Comparison of ENCODE assay signal across 8 cellular contexts in genomic region chr16:15435216-15435864, GRCh38. TPM values are rescaled to one million over a fixed set of nuclear protein-coding genes. Genes with fewer than 3 reads are reported as not detected.
A peak's percentile ranks its signal among the peaks of the same experiment; 100 is the strongest.
DNase-seq lines count a peak whose midpoint lies in the region; ATAC-seq, FAIRE-seq and TF ChIP-seq lines count a peak whose summit lies in the region.

No MANE protein-coding gene starts in this region.

- H3K27me3 ChIP-seq in heart left ventricle: peaks cover 0 to 29% (median 0%) of the 10 kb centered on the region in 9 donors
- H3K27me3 ChIP-seq in brain microvascular endothelial cell (replicated peaks): no peaks in the 10 kb centered on the region
- peaks cover 11% of the 10 kb centered on the region for H3K27me3 ChIP-seq in upper lobe of right lung

- H3K4me3 ChIP-seq in heart left ventricle: peak overlapping the region; percentile 58 to 92 (median 78)
- H3K4me3 ChIP-seq in brain microvascular endothelial cell (ENCODE audit: low read depth, low read length): peak overlapping the region; percentile 88
- H3K4me3 ChIP-seq in upper lobe of right lung: peak overlapping the region; percentile 72

- peak overlapping the region; percentile 87 for H3K4me3 Mint-ChIP-seq in memory B cell

- TF ChIP-seq CTCF in heart left ventricle (IDR thresholded peaks at IDR 0.05) (no peak), brain microvascular endothelial cell (IDR thresholded peaks at IDR 0.05; ENCODE audit: low read depth, low read length, missing control alignments) (no peak), upper lobe of right lung (IDR thresholded peaks at IDR 0.05) (no peak)

- H3K27ac ChIP-seq in heart left ventricle (peak overlapping the region in 8 of 12 donors; percentile 66 to 86 (median 72)), brain microvascular endothelial cell (peak overlapping the region; percentile 53), upper lobe of right lung (peak overlapping the region; percentile 58)

- no peaks in the 10 kb centered on the region for H3K36me3 ChIP-seq in heart left ventricle
- H3K36me3 ChIP-seq in brain microvascular endothelial cell (replicated peaks): no peaks in the 10 kb centered on the region
- H3K36me3 ChIP-seq in upper lobe of right lung: no peaks in the 10 kb centered on the region

- peaks cover 0 to 29% (median 5%) of the 10 kb centered on the region in 12 donors for H3K4me1 ChIP-seq in heart left ventricle
- H3K4me1 ChIP-seq in upper lobe of right lung: peaks cover 10% of the 10 kb centered on the region

- no peak for DNase-seq in heart left ventricle
- no peak for DNase-seq in left ventricle myocardium superior
- DNase-seq in brain microvascular endothelial cell: no peak
- DNase-seq in memory B cell (ENCODE audit: low spot score in 2 of 2): no peak
- DNase-seq in upper lobe of right lung: no peak
- no peak for DNase-seq in NCI-H226
- no peak for DNase-seq in GM12892 (ENCODE audit: insufficient read length)

- 10 to 12% (median 11%) methylated on average over 21 to 22 of the region's 22 CpGs for WGBS in heart left ventricle, 4 donors

- in situ Hi-C loops in brain microvascular endothelial cell (cut with HindIII; ENCODE audit: low pct_ligation_motif_present, low sequenced_read_pairs): no loop called here

- H3K9me3 ChIP-seq in heart left ventricle: no peaks in the 10 kb centered on the region
- H3K9me3 ChIP-seq in upper lobe of right lung: no peaks in the 10 kb centered on the region

- no peak overlapping the region for H3K27ac Mint-ChIP-seq in memory B cell

- ATAC-seq in heart left ventricle (peak in 1 of 4 donors; percentile 13), left ventricle myocardium superior (no peak), memory B cell (ENCODE audit: low read depth) (no peak), upper lobe of right lung (peak; percentile 32), HG02885 (IDR thresholded peaks at IDR 0.05; ENCODE audit: poor library complexity, unreplicated experiment) (no peak)

- intact Hi-C loops in heart left ventricle (cut with DNase I): loop anchor here in 6 of 10 donors (5.0 to 10.0 kb wide), 6 partner anchors 49 to 119 kb away; no protein-coding TSS in a partner anchor
- intact Hi-C loops in left ventricle myocardium superior (cut with micrococcal nuclease): no loop called here
- intact Hi-C loops in upper lobe of right lung (cut with DNase I): no loop called here

- H3K4me1 Mint-ChIP-seq in memory B cell: peaks cover 12% of the 10 kb centered on the region

- no peaks in the 10 kb centered on the region for H3K9me3 Mint-ChIP-seq in memory B cell

- peaks cover 4% of the 10 kb centered on the region for H3K27me3 Mint-ChIP-seq in memory B cell

- no peak for FAIRE-seq in GM12892 (lab: Jason Lieb, UNC)

- H3K36me3 Mint-ChIP-seq in memory B cell: no peaks in the 10 kb centered on the region

- TF ChIP-seq POLR2A in heart left ventricle (IDR thresholded peaks at IDR 0.05) (no peak), GM12892 (IDR thresholded peaks at IDR 0.05; ENCODE audit: low read depth, low read length) (no peak)

RNA-seq across cellular contexts. Expression of gene BMERB1, which starts 1.0 kb away (rescaled TPM):
- total RNA-seq in heart left ventricle: 100 to 1,000 TPM in 2 of 9 donors, 10 to 100 TPM in 7; 48.4 to 105 (median 70.5) TPM
- polyA plus RNA-seq in heart left ventricle: 10 to 100 TPM; 20.8 to 74.9 TPM
- total RNA-seq in left ventricle myocardium superior: 55.0 TPM
- 22.6 TPM for total RNA-seq in upper lobe of right lung
- 0.42 TPM for polyA plus RNA-seq in GM12892 (2012; ENCODE audit: missing spikeins)

RNA-seq across cellular contexts. Expression of gene MPV17L, which starts 39.8 kb away (rescaled TPM):
- total RNA-seq in heart left ventricle: 1 to 10 TPM; 4.4 to 9.6 (median 7.4) TPM
- 1 to 10 TPM; 5.2 to 7.1 TPM for polyA plus RNA-seq in heart left ventricle
- 5.3 TPM for total RNA-seq in left ventricle myocardium superior
- total RNA-seq in upper lobe of right lung: 1.6 TPM
- polyA plus RNA-seq in GM12892 (2012; ENCODE audit: missing spikeins): 0.04 TPM

RNA-seq across cellular contexts. Expression of gene NPIPA5, which starts 57.2 kb away (rescaled TPM):
- total RNA-seq in heart left ventricle (10 to 100 TPM in 4 of 9 donors, 1 to 10 TPM in 5; 6.0 to 15.6 (median 7.8) TPM), left ventricle myocardium superior (9.9 TPM), upper lobe of right lung (12.0 TPM)
- 10 to 100 TPM in 1 of 2 donors, 1 to 10 TPM in 1; 1.5 to 16.8 TPM for polyA plus RNA-seq in heart left ventricle
- polyA plus RNA-seq in GM12892 (2012; ENCODE audit: missing spikeins): 25.5 TPM

Comparison
In these comparisons a context has a peak if more than half of its experiments do, and no peak if none do; other contexts are left out.
1. intact Hi-C loops: an anchor here in heart left ventricle (5.0 to 10.0 kb wide); none called in left ventricle myocardium superior and upper lobe of right lung.